Comparison of ENCODE assay signal across 8 cellular contexts in genomic region chr3:52055537-52056351, GRCh38. TPM values are rescaled to one million over a fixed set of nuclear protein-coding genes. Genes with fewer than 3 reads are reported as not detected.
A peak's percentile ranks its signal among the peaks of the same experiment; 100 is the strongest.
DNase-seq lines count a peak whose midpoint lies in the region; ATAC-seq, FAIRE-seq and TF ChIP-seq lines count a peak whose summit lies in the region.

No MANE protein-coding gene starts in this region.

- in situ Hi-C loops in GM13977 (cut with MboI; ENCODE audit: low pct_unique_long_range_greater_than_20kb, low sequenced_read_pairs, unreplicated experiment) (no loop called here), brain microvascular endothelial cell (cut with HindIII; ENCODE audit: low pct_ligation_motif_present, low sequenced_read_pairs) (no loop called here)

- TF ChIP-seq RAD21 in A549 (conservative IDR thresholded peaks at IDR 0.05 in 1 of 2, IDR thresholded peaks at IDR 0.05 in 1 of 2), result 0 out of 5 replicates have a peak, but pooled peaks of 1 of the 2 experiments have one; percentile 27

- ATAC-seq in A549 (peak; percentile 32 to 51), HG03342 (IDR thresholded peaks at IDR 0.05; ENCODE audit: unreplicated experiment) (peak; percentile 18)

- WGBS in A549 (ENCODE audit: missing lambda C conversion rate), result 3% methylated on average over 18 of the region's 94 CpGs

- no peak for FAIRE-seq in A549 (lab: Jason Lieb, UNC)

- H3K27ac ChIP-seq in A549 (peak overlapping the region; percentile 66 to 93), brain microvascular endothelial cell (peak overlapping the region; percentile 12)

- peak overlapping the region; percentile 55 for H3K4me3 ChIP-seq in A549
- peak overlapping the region; percentile 81 for H3K4me3 ChIP-seq in brain microvascular endothelial cell (ENCODE audit: low read depth, low read length)

- no peak for TF ChIP-seq EP300 in A549 (IDR thresholded peaks at IDR 0.05)

- CTCF ChIA-PET in A549 (lab: Yijun Ruan, JAX), result interaction anchor here (0.9 to 5.3 kb wide), 9 partner anchors 9 to 387 kb away, joined by 3 to 36 read pairs (median 5); partner anchors contain the start of genes PARP3 and RRP9

- peaks cover 23% of the 10 kb centered on the region for H3K4me1 ChIP-seq in A549

- peak overlapping the region; percentile 84 for H3K4me2 ChIP-seq in A549

- no peaks in the 10 kb centered on the region for H3K27me3 ChIP-seq in brain microvascular endothelial cell (replicated peaks)

- TF ChIP-seq POLR2A in A549 (IDR thresholded peaks at IDR 0.05; ENCODE audit: low read length), result no peak

- POLR2A ChIA-PET in A549 (lab: Yijun Ruan, JAX), result interaction anchor here (0.9 to 2.8 kb wide), 4 partner anchors 9 to 73 kb away, joined by 3 to 14 read pairs (median 7); partner anchors contain the start of gene RPL29

- TF ChIP-seq CTCF in A549 (IDR thresholded peaks at IDR 0.05), result 0 out of 3 replicates have a peak, but pooled peaks have one; percentile 13
- TF ChIP-seq CTCF in GM13977 (IDR thresholded peaks at IDR 0.05; ENCODE audit: extremely low read depth, insufficient read depth, missing control alignments), result peak; percentile 31
- TF ChIP-seq CTCF in brain microvascular endothelial cell (IDR thresholded peaks at IDR 0.05; ENCODE audit: low read depth, low read length, missing control alignments), result peak; percentile 16

- DNase-seq in A549 (ENCODE audit: low read depth in 1 of 2, low spot score in 1 of 2) (peak; percentile 23 to 74), GM13977 (ENCODE audit: low spot score) (peak; percentile 73), T-helper 2 cell (peak; percentile 13 to 80 (median 33)), brain microvascular endothelial cell (no peak), iris pigment epithelial cell (ENCODE audit: low read depth) (peak; percentile 69), inferior parietal cortex (ENCODE audit: extremely low spot score) (no peak)
- peak; percentile 18 to 21 for DNase-seq in stimulated activated CD4-positive, alpha-beta T cell treated with anti-CD3 and anti-CD28 coated beads, Interleukin-15, amount 100 ng/mL, for 48 hours (ENCODE audit: low read depth in 2 of 2)

- no peaks in the 10 kb centered on the region for H3K9me3 ChIP-seq in A549

- H3K36me3 ChIP-seq in brain microvascular endothelial cell (replicated peaks), result peaks cover 8% of the 10 kb centered on the region

TF ChIP-seq in A549, 52 proteins besides CTCF, POLR2A, EP300 and RAD21:
- TF ChIP-seq MAX (IDR thresholded peaks at IDR 0.05) (peak; percentile 90), BCL3 (IDR thresholded peaks at IDR 0.05) (no peak), SMC3 (IDR thresholded peaks at IDR 0.05) (peak; percentile 16; the same call in 1 of the 3 replicates), HOXB13 (CRISPR knock-in tag; IDR thresholded peaks at IDR 0.05; ENCODE audit: low read depth) (0 out of 2 replicates have a peak, but pooled peaks have one; percentile 47), ATOH8 (CRISPR knock-in tag; IDR thresholded peaks at IDR 0.05; ENCODE audit: low read depth) (no peak), PHF8 (IDR thresholded peaks at IDR 0.05; ENCODE audit: borderline replicate concordance, low read depth) (no peak), E2F6 (IDR thresholded peaks at IDR 0.05; ENCODE audit: borderline replicate concordance, low read depth) (peak; percentile 89), CEBPB (IDR thresholded peaks at IDR 0.05) (no peak), SREBF2 (IDR thresholded peaks at IDR 0.05) (no peak), USF2 (IDR thresholded peaks at IDR 0.05) (no peak), REST (IDR thresholded peaks at IDR 0.05) (no peak), CBX2 (IDR thresholded peaks at IDR 0.05; ENCODE audit: borderline replicate concordance, low read depth) (no peak), POLR2AphosphoS2 (conservative IDR thresholded peaks at IDR 0.05; ENCODE audit: low read length) (no peak), HDAC2 (IDR thresholded peaks at IDR 0.05) (no peak), RNF2 (IDR thresholded peaks at IDR 0.05; ENCODE audit: borderline replicate concordance, low read depth) (0 out of 2 replicates have a peak, but pooled peaks have one; percentile 43), NFE2L2 (conservative IDR thresholded peaks at IDR 0.05; ENCODE audit: low read length) (no peak)

RNA-seq across cellular contexts. Expression of gene DUSP7, which starts 0.6 kb away (rescaled TPM):
- 3.9 and 4.4 TPM in 2 replicates for polyA plus RNA-seq in A549 (2011; rRNA removed)
- 8.3 and 11.0 TPM in 2 replicates for polyA plus RNA-seq in A549 (2012; cell fraction: cytosol; rRNA removed)
- polyA plus RNA-seq in A549 (2012; cell fraction: nucleus; rRNA removed), result 6.8 and 6.9 TPM in 2 replicates
- 4.8 TPM in 3 replicates for polyA plus RNA-seq in A549 (2017; fragmentation: RNase III; extraction: RNeasy Plus Mini Kit Qiagen cat#74134 plus additional on column Dnase treatment)
- 9.3 and 11.8 TPM in 2 replicates for polyA minus RNA-seq in A549 (2011; rRNA and poly(A)+ RNA removed)

Comparison
In these comparisons a context has a peak if more than half of its experiments do, and no peak if none do; other contexts are left out.
1. DNase-seq: peak in A549 (2 of 2), GM13977 (single experiment), T-helper 2 cell (5 of 5), iris pigment epithelial cell (single experiment) and stimulated activated CD4-positive, alpha-beta T cell treated with anti-CD3 and anti-CD28 coated beads, Interleukin-15, amount 100 ng/mL, for 48 hours (2 of 2); none in brain microvascular endothelial cell (single experiment) and inferior parietal cortex (single experiment).
2. Peak in every context shown above with its lines, with median percentiles within 50 percentile points of each other: CTCF ChIP-seq.